Comparison of ENCODE assay signal across 31 cellular contexts in the genomic region with DNA sequence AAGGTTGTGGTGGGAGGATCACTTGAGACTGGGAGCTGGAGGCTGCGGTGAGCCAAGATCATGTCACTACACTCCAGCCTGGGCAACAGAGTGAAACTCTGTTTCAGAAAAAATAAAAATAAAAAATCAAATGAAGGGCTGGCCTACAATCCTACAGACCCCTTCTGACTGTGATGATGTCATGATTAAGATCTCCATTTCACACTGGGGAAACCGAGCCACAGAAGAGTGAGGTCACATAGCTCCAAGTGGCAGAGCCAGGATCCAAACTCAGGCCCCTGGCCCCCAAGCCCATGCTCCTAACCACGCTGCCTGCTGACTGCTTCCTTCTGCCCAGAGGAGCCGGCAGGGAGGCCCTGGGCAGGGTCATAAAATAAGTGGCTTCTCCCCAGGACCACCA.
"Had no signal": no experiment of that assay in that cellular context is flagged by ENCODE, and none has a peak within 500 bp of the region (broad histone marks: within the 10 kb centered on the region; RNA-seq: fewer than 3 reads in every experiment).

No MANE protein-coding gene starts in this region.

- H3K9me3 Mint-ChIP-seq: activated CD8-positive, alpha-beta T cell treated with anti-CD3 and anti-CD28 coated beads for 36 hours; activated T-cell treated with anti-CD3 and anti-CD28 coated beads, Interleukin-2, amount 50 U/mL, for 4 hours; activated T-helper 17 cell treated with anti-CD3 and anti-CD28 coated beads, Interleukin-2, amount 50 U/mL, for 72 hours; central memory CD8-positive, alpha-beta T cell; dendritic cell treated with granulocyte-macrophage colony-stimulating factor and Interleukin-4, amounts not matched to agents 40 ng/mL and 50 ng/mL, for 4 days; endodermal cell; T-helper 2 cell treated with Interferon-gamma antibody and Interleukin-4, amounts not matched to agents 5 μg/mL and 100 μg/mL, for 36 hours had no signal

- H3K27ac Mint-ChIP-seq: activated CD8-positive, alpha-beta T cell treated with anti-CD3 and anti-CD28 coated beads for 36 hours; activated naive CD8-positive, alpha-beta T cell; activated T-helper 17 cell treated with anti-CD3 and anti-CD28 coated beads, Interleukin-2, amount 50 U/mL, for 72 hours; dendritic cell treated with granulocyte-macrophage colony-stimulating factor and Interleukin-4, amounts not matched to agents 40 ng/mL and 50 ng/mL, for 4 days; endodermal cell; T-helper 17 cell; T-helper 2 cell treated with Interferon-gamma antibody and Interleukin-4, amounts not matched to agents 5 μg/mL and 100 μg/mL, for 36 hours had no signal

- H3K36me3 Mint-ChIP-seq: activated naive CD8-positive, alpha-beta T cell had no signal

- H3K4me3 Mint-ChIP-seq: activated CD8-positive, alpha-beta T cell treated with anti-CD3 and anti-CD28 coated beads for 36 hours; activated naive CD8-positive, alpha-beta T cell; activated T-cell treated with anti-CD3 and anti-CD28 coated beads, Interleukin-2, amount 50 U/mL, for 4 hours; activated T-helper 17 cell treated with anti-CD3 and anti-CD28 coated beads, Interleukin-2, amount 50 U/mL, for 72 hours; central memory CD8-positive, alpha-beta T cell; dendritic cell treated with granulocyte-macrophage colony-stimulating factor and Interleukin-4, amounts not matched to agents 40 ng/mL and 50 ng/mL, for 4 days; endodermal cell; T-helper 17 cell; T-helper 2 cell treated with Interferon-gamma antibody and Interleukin-4, amounts not matched to agents 5 μg/mL and 100 μg/mL, for 36 hours had no signal

- FAIRE-seq: astrocyte, bronchial epithelial cell, frontal cortex had no signal

- ATAC-seq: activated CD8-positive, alpha-beta T cell treated with anti-CD3 and anti-CD28 coated beads for 36 hours; activated T-cell treated with anti-CD3 and anti-CD28 coated beads, Interleukin-2, amount 50 U/mL, for 4 hours; activated T-helper 17 cell treated with anti-CD3 and anti-CD28 coated beads, Interleukin-2, amount 50 U/mL, for 72 hours; esophagus mucosa; T-helper 17 cell had no signal

- H3K4me1 Mint-ChIP-seq: activated T-helper 17 cell treated with anti-CD3 and anti-CD28 coated beads, Interleukin-2, amount 50 U/mL, for 72 hours; central memory CD8-positive, alpha-beta T cell had no signal

- H3K4me3 ChIP-seq: coronary artery, dorsolateral prefrontal cortex had no signal

- H3K36me3 ChIP-seq: brain microvascular endothelial cell had no signal

- H3K27ac ChIP-seq: brain microvascular endothelial cell, dorsolateral prefrontal cortex had no signal

- DNase-seq: activated CD4-positive, alpha-beta T cell treated with anti-CD3 and anti-CD28 coated beads for 4 hours; activated CD4-positive, alpha-beta T cell treated with anti-CD3 and anti-CD28 coated beads, Interleukin-2, amount 50 U/mL, for 1 hour; activated CD4-positive, alpha-beta T cell treated with anti-CD3 and anti-CD28 coated beads, Interleukin-2, amount 50 U/mL, for 48 hours; activated CD4-positive, CD25-positive, alpha-beta regulatory T cell; activated CD4-positive, CD25-positive, alpha-beta regulatory T cell treated with anti-CD3 and anti-CD28 coated beads, Interleukin-2, amount 50 U/mL, for 72 hours; activated CD8-positive, alpha-beta memory T cell treated with anti-CD3 and anti-CD28 coated beads for 24 hours; activated CD8-positive, alpha-beta T cell treated with anti-CD3 and anti-CD28 coated beads for 36 hours; activated effector memory CD4-positive, alpha-beta T cell treated with Interleukin-2 at 50 U/mL for 16 hours; activated gamma-delta T cell treated with Interleukin-2 at 50 U/mL for 16 hours; activated naive CD4-positive, alpha-beta T cell treated with anti-CD3 and anti-CD28 coated beads, Interleukin-2, amount 50 U/mL, for 16 hours; activated naive CD4-positive, alpha-beta T cell treated with Interleukin-2 at 50 U/mL for 16 hours; activated T-cell treated with anti-CD3 and anti-CD28 coated beads, Interleukin-2, amount 50 U/mL, for 4 hours; amniotic stem cell; anterior cingulate cortex; brain microvascular endothelial cell; dorsolateral prefrontal cortex; effector memory CD4-positive, alpha-beta T cell; endodermal cell; foreskin fibroblast; T-helper 1 cell; T-helper 17 cell had no signal

- H3K27me3 ChIP-seq: brain microvascular endothelial cell, dorsolateral prefrontal cortex had no signal

- H3K27me3 Mint-ChIP-seq: activated CD8-positive, alpha-beta T cell treated with anti-CD3 and anti-CD28 coated beads for 36 hours had no signal
